ENCODE assay signal across 2 cellular contexts in genomic region chr1:105416246-105416645, GRCh38.
TF ChIP-seq lines count a peak whose summit lies in the region.

No MANE protein-coding gene starts in this region.

TF ChIP-seq in GM23338, 12 proteins besides CTCF, POLR2A, EP300 and RAD21 (continued from another document):
- TF ChIP-seq, protein P1, sequence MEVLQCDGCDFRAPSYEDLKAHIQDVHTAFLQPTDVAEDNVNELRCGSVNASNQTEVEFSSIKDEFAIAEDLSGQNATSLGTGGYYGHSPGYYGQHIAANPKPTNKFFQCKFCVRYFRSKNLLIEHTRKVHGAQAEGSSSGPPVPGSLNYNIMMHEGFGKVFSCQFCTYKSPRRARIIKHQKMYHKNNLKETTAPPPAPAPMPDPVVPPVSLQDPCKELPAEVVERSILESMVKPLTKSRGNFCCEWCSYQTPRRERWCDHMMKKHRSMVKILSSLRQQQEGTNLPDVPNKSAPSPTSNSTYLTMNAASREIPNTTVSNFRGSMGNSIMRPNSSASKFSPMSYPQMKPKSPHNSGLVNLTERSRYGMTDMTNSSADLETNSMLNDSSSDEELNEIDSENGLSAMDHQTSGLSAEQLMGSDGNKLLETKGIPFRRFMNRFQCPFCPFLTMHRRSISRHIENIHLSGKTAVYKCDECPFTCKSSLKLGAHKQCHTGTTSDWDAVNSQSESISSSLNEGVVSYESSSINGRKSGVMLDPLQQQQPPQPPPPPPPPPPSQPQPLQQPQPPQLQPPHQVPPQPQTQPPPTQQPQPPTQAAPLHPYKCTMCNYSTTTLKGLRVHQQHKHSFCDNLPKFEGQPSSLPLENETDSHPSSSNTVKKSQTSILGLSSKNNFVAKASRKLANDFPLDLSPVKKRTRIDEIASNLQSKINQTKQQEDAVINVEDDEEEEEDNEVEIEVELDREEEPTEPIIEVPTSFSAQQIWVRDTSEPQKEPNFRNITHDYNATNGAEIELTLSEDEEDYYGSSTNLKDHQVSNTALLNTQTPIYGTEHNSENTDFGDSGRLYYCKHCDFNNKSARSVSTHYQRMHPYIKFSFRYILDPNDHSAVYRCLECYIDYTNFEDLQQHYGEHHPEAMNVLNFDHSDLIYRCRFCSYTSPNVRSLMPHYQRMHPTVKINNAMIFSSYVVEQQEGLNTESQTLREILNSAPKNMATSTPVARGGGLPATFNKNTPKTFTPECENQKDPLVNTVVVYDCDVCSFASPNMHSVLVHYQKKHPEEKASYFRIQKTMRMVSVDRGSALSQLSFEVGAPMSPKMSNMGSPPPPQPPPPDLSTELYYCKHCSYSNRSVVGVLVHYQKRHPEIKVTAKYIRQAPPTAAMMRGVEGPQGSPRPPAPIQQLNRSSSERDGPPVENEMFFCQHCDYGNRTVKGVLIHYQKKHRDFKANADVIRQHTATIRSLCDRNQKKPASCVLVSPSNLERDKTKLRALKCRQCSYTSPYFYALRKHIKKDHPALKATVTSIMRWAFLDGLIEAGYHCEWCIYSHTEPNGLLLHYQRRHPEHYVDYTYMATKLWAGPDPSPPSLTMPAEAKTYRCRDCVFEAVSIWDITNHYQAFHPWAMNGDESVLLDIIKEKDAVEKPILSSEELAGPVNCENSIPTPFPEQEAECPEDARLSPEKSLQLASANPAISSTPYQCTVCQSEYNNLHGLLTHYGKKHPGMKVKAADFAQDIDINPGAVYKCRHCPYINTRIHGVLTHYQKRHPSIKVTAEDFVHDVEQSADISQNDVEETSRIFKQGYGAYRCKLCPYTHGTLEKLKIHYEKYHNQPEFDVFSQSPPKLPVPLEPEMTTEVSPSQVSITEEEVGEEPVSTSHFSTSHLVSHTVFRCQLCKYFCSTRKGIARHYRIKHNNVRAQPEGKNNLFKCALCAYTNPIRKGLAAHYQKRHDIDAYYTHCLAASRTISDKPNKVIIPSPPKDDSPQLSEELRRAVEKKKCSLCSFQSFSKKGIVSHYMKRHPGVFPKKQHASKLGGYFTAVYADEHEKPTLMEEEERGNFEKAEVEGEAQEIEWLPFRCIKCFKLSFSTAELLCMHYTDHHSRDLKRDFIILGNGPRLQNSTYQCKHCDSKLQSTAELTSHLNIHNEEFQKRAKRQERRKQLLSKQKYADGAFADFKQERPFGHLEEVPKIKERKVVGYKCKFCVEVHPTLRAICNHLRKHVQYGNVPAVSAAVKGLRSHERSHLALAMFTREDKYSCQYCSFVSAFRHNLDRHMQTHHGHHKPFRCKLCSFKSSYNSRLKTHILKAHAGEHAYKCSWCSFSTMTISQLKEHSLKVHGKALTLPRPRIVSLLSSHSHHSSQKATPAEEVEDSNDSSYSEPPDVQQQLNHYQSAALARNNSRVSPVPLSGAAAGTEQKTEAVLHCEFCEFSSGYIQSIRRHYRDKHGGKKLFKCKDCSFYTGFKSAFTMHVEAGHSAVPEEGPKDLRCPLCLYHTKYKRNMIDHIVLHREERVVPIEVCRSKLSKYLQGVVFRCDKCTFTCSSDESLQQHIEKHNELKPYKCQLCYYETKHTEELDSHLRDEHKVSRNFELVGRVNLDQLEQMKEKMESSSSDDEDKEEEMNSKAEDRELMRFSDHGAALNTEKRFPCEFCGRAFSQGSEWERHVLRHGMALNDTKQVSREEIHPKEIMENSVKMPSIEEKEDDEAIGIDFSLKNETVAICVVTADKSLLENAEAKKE (CRISPR knock-in tag; IDR thresholded peaks at IDR 0.05), result no peak
- no peak for TF ChIP-seq ZNF114 (CRISPR knock-in tag; IDR thresholded peaks at IDR 0.05)
- TF ChIP-seq REST (IDR thresholded peaks at IDR 0.05; ENCODE audit: unreplicated experiment), result no peak
- TF ChIP-seq POLR2AphosphoS5 (IDR thresholded peaks at IDR 0.05; ENCODE audit: low read depth), result no peak
- no peak for TF ChIP-seq JUNB (IDR thresholded peaks at IDR 0.05; ENCODE audit: unreplicated experiment)
- TF ChIP-seq EZH2phosphoT487 (IDR thresholded peaks at IDR 0.05; ENCODE audit: unreplicated experiment), result no peak
TF ChIP-seq in GM23338: peak in this region for 0.

TF ChIP-seq in GM12878, 131 proteins besides CTCF, POLR2A, EP300 and RAD21 (continued from another document):
- TF ChIP-seq, protein P2, sequence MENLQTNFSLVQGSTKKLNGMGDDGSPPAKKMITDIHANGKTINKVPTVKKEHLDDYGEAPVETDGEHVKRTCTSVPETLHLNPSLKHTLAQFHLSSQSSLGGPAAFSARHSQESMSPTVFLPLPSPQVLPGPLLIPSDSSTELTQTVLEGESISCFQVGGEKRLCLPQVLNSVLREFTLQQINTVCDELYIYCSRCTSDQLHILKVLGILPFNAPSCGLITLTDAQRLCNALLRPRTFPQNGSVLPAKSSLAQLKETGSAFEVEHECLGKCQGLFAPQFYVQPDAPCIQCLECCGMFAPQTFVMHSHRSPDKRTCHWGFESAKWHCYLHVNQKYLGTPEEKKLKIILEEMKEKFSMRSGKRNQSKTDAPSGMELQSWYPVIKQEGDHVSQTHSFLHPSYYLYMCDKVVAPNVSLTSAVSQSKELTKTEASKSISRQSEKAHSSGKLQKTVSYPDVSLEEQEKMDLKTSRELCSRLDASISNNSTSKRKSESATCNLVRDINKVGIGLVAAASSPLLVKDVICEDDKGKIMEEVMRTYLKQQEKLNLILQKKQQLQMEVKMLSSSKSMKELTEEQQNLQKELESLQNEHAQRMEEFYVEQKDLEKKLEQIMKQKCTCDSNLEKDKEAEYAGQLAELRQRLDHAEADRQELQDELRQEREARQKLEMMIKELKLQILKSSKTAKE (IDR thresholded peaks at IDR 0.05; ENCODE audit: low read depth, poor library complexity, severe bottlenecking), result no peak
- no peak for TF ChIP-seq SMAD1 (IDR thresholded peaks at IDR 0.05; ENCODE audit: low read depth, partially characterized antibody)
- no peak for TF ChIP-seq KLF5 (IDR thresholded peaks at IDR 0.05; ENCODE audit: partially characterized antibody)
- TF ChIP-seq, protein P3, sequence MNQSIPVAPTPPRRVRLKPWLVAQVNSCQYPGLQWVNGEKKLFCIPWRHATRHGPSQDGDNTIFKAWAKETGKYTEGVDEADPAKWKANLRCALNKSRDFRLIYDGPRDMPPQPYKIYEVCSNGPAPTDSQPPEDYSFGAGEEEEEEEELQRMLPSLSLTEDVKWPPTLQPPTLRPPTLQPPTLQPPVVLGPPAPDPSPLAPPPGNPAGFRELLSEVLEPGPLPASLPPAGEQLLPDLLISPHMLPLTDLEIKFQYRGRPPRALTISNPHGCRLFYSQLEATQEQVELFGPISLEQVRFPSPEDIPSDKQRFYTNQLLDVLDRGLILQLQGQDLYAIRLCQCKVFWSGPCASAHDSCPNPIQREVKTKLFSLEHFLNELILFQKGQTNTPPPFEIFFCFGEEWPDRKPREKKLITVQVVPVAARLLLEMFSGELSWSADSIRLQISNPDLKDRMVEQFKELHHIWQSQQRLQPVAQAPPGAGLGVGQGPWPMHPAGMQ (IDR thresholded peaks at IDR 0.05; ENCODE audit: borderline replicate concordance), result no peak
- no peak for TF ChIP-seq ZNF207 (IDR thresholded peaks at IDR 0.05; ENCODE audit: borderline replicate concordance)
- TF ChIP-seq ATF7 (IDR thresholded peaks at IDR 0.05; ENCODE audit: low read depth), result no peak
- no peak for TF ChIP-seq LARP7 (IDR thresholded peaks at IDR 0.05)
- TF ChIP-seq ZBTB33 (IDR thresholded peaks at IDR 0.05), result no peak
- no peak for TF ChIP-seq RFX5 (IDR thresholded peaks at IDR 0.05; ENCODE audit: low read depth, low read length)
- TF ChIP-seq PAX8 (IDR thresholded peaks at IDR 0.05), result no peak
- TF ChIP-seq CEBPB (IDR thresholded peaks at IDR 0.05; ENCODE audit: borderline replicate concordance in 1 of 2, low read depth in 2 of 2, low read length in 2 of 2), result no peak
- TF ChIP-seq POLR2AphosphoS2 (IDR thresholded peaks at IDR 0.05; ENCODE audit: low read depth, low read length), result no peak
- no peak for TF ChIP-seq BACH1 (IDR thresholded peaks at IDR 0.05; ENCODE audit: borderline replicate concordance)
- no peak for TF ChIP-seq IRF4 (IDR thresholded peaks at IDR 0.05; ENCODE audit: low read depth, low read length)
- no peak for TF ChIP-seq CHD4 (IDR thresholded peaks at IDR 0.05)
- TF ChIP-seq TAF1 (IDR thresholded peaks at IDR 0.05; ENCODE audit: borderline replicate concordance, low read depth, low read length), result no peak
- no peak for TF ChIP-seq ESRRA (IDR thresholded peaks at IDR 0.05; ENCODE audit: low read length)
